In the genomic region with DNA sequence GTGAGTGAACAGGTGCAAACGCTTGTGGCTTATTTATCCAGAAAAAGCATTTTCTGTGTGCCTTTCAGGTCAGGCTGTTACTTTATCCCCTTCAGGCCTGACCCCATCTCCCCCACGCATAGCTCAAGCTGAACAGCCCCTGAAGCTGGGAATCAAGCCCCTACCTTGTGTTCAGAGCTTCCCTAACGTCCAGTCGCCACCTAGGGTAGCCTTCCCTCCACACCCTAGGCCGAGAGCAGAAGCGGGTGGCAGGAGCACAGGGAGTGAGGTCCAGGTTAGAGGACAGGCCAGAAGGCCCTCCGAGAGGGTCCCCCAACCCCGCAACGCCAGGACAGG, we compare ENCODE assay signal across 7 cellular contexts. TPM values are rescaled to one million over a fixed set of nuclear protein-coding genes. Genes with fewer than 3 reads are reported as not detected.
DNase-seq lines count a peak whose midpoint lies in the region; ATAC-seq and TF ChIP-seq lines count a peak whose summit lies in the region.
"Had no signal": no experiment of that assay in that cellular context is flagged by ENCODE, and none has a peak within 500 bp of the region (broad histone marks: within the 10 kb centered on the region; RNA-seq: fewer than 3 reads in every experiment).

No MANE protein-coding gene starts in this region.

- H3K9me3 Mint-ChIP-seq in Calu3 (ENCODE audit: low read depth, unreplicated experiment): no peaks in the 10 kb centered on the region
- no peaks in the 10 kb centered on the region for H3K9me3 Mint-ChIP-seq in activated naive CD8-positive, alpha-beta T cell treated with anti-CD3 and anti-CD28 coated beads, Interleukin-2, amount 50 U/mL, for 24 hours

- H3K36me3 Mint-ChIP-seq in Calu3 (ENCODE audit: insufficient read depth, unreplicated experiment): peaks cover 24% of the 10 kb centered on the region
- H3K36me3 Mint-ChIP-seq in activated naive CD8-positive, alpha-beta T cell treated with anti-CD3 and anti-CD28 coated beads, Interleukin-2, amount 50 U/mL, for 24 hours (ENCODE audit: low read depth): no peaks in the 10 kb centered on the region

- peak overlapping the region; percentile 80 for H3K4me3 Mint-ChIP-seq in Calu3 (ENCODE audit: low read depth, unreplicated experiment)
- peak overlapping the region; percentile 18 for H3K4me3 Mint-ChIP-seq in activated naive CD8-positive, alpha-beta T cell treated with anti-CD3 and anti-CD28 coated beads, Interleukin-2, amount 50 U/mL, for 24 hours

- H3K9me3 ChIP-seq in mucosa of stomach (ENCODE audit: control insufficient read depth, low read length): no peaks in the 10 kb centered on the region

- no TSS peak for BruUV-seq in Calu3 (replicated peaks; lab: Mats Ljungman, UMichigan)

- H3K27ac Mint-ChIP-seq in Calu3 (ENCODE audit: unreplicated experiment): peak overlapping the region; percentile 57
- no peak overlapping the region for H3K27ac Mint-ChIP-seq in activated naive CD8-positive, alpha-beta T cell treated with anti-CD3 and anti-CD28 coated beads, Interleukin-2, amount 50 U/mL, for 24 hours

- peaks cover 19% of the 10 kb centered on the region for H3K4me1 Mint-ChIP-seq in Calu3 (ENCODE audit: low read depth, unreplicated experiment)
- peaks cover 24% of the 10 kb centered on the region for H3K4me1 Mint-ChIP-seq in activated naive CD8-positive, alpha-beta T cell treated with anti-CD3 and anti-CD28 coated beads, Interleukin-2, amount 50 U/mL, for 24 hours

- no peak for TF ChIP-seq CTCF in Calu3 (IDR thresholded peaks at IDR 0.05; ENCODE audit: unreplicated experiment)

- H3K9ac ChIP-seq in mucosa of stomach (ENCODE audit: low read length): peak overlapping the region; percentile 52

- DNase-seq in Calu3: no peak
- DNase-seq in activated naive CD8-positive, alpha-beta T cell treated with anti-CD3 and anti-CD28 coated beads, Interleukin-2, amount 50 U/mL, for 24 hours: no peak
- DNase-seq in NCI-H187 treated with DMSO at 0.1 percent for 48 hours (lab: John Stamatoyannopoulos, UW): no peak
- no peak for DNase-seq in SW 1271 (lab: John Stamatoyannopoulos, UW)
- DNase-seq in epidermal melanocyte (ENCODE audit: insufficient read length, low spot score): no peak
- DNase-seq: SIG-M5 had no signal

- peak overlapping the region; percentile 58 for H3K4me3 ChIP-seq in mucosa of stomach (ENCODE audit: low read length)

- H3K27me3 Mint-ChIP-seq in Calu3 (ENCODE audit: unreplicated experiment): no peaks in the 10 kb centered on the region
- H3K27me3 Mint-ChIP-seq in activated naive CD8-positive, alpha-beta T cell treated with anti-CD3 and anti-CD28 coated beads, Interleukin-2, amount 50 U/mL, for 24 hours: no peaks in the 10 kb centered on the region

- H3K4me1 ChIP-seq in mucosa of stomach (ENCODE audit: control insufficient read depth, insufficient read depth, low read length): peaks cover 41% of the 10 kb centered on the region

- no peaks in the 10 kb centered on the region for H3K27me3 ChIP-seq in mucosa of stomach (ENCODE audit: control insufficient read depth, insufficient read depth, low read length)

- intact Hi-C loops in Calu3 (cut with micrococcal nuclease; ENCODE audit: unreplicated experiment): loop anchor here (5.0 kb wide), 1 partner anchor 43 kb away; no protein-coding TSS in a partner anchor

- CTCF ChIA-PET in Calu3 (lab: Charles Lee): no interaction called here

- no peaks in the 10 kb centered on the region for H3K36me3 ChIP-seq in mucosa of stomach (ENCODE audit: control insufficient read depth, insufficient read depth, low read length)

- ATAC-seq in activated naive CD8-positive, alpha-beta T cell treated with anti-CD3 and anti-CD28 coated beads, Interleukin-2, amount 50 U/mL, for 24 hours: no peak

RNA-seq across cellular contexts. Expression of a gene that starts 0.5 kb away (rescaled TPM):
- total RNA-seq in Calu3 (2022): 15.9 and 20.6 TPM in 2 replicates

RNA-seq across cellular contexts. Expression of a gene that starts 18.5 kb away (rescaled TPM):
- total RNA-seq in Calu3 (2022): 42.7 and 44.7 TPM in 2 replicates

RNA-seq across cellular contexts. Expression of a gene that starts 18.5 kb away (rescaled TPM):
- 13.8 and 14.7 TPM in 2 replicates for total RNA-seq in Calu3 (2022)

RNA-seq across cellular contexts. Expression of a gene that starts 30.8 kb away (rescaled TPM):
- 23.7 TPM in 2 replicates for total RNA-seq in Calu3 (2022)

RNA-seq across cellular contexts. Expression of a gene that starts 56.0 kb away (rescaled TPM):
- 17.6 and 18.3 TPM in 2 replicates for total RNA-seq in Calu3 (2022)
